ENCODE assay signal across 21 cellular contexts in the genomic region with DNA sequence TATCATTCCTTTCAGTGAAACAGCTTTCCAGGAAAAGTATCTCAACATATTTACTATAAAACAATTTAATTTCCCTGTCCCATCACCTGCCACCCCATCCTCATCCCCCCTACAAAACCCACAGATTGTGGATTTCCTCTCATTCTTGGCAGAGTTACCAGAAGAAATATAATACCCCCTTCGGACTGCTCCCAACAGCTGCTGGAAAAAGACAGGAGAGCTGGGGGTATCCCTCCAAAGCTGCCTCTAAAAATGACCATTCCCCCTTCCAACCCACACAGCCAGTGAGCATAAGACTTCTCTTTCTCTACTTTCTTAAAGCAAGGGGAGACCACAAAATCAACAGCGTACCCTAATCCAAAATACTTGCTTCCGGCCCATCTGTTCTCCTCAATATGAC. TPM values are rescaled to one million over a fixed set of nuclear protein-coding genes. Genes with fewer than 3 reads are reported as not detected.
DNase-seq lines count a peak whose midpoint lies in the region; ATAC-seq and TF ChIP-seq lines count a peak whose summit lies in the region.
"Had no signal": no experiment of that assay in that cellular context is flagged by ENCODE, and none has a peak within 500 bp of the region (broad histone marks: within the 10 kb centered on the region; RNA-seq: fewer than 3 reads in every experiment).

No MANE protein-coding gene starts in this region.

- TF ChIP-seq CTCF in SK-N-SH (IDR thresholded peaks at IDR 0.05): no peak
- TF ChIP-seq CTCF in tibial nerve (IDR thresholded peaks at IDR 0.05): no peak

- H3K36me3 ChIP-seq in SK-N-SH (replicated peaks in 1 of 2; ENCODE audit: control insufficient read depth in 1 of 2, insufficient read depth in 2 of 2, low read length in 1 of 2) (peaks cover 0 to 3% of the 10 kb centered on the region in 2 experiments), tibial nerve (no peaks in the 10 kb centered on the region)
- H3K36me3 ChIP-seq: heart right ventricle, WERI-Rb-1 had no signal

- H3K79me2 ChIP-seq in SK-N-SH (ENCODE audit: insufficient read depth): peaks cover 76% of the 10 kb centered on the region

- H2AFZ ChIP-seq in SK-N-SH (ENCODE audit: low read depth): no peak overlapping the region
- H2AFZ ChIP-seq: GM23338 had no signal

- CTCF ChIA-PET in SK-N-SH (lab: Yijun Ruan, JAX): no interaction called here

- H3K9me2 ChIP-seq in SK-N-SH: no peaks in the 10 kb centered on the region

- no peak for TF ChIP-seq EP300 in SK-N-SH (IDR thresholded peaks at IDR 0.05; ENCODE audit: borderline replicate concordance in 1 of 2, low read depth in 1 of 2, low read length in 1 of 2)
- no peak for TF ChIP-seq EP300 in tibial nerve (IDR thresholded peaks at IDR 0.05)

- ATAC-seq in HG03469 (IDR thresholded peaks at IDR 0.05; ENCODE audit: unreplicated experiment): no peak
- ATAC-seq: activated naive CD4-positive, alpha-beta T cell treated with anti-CD3 and anti-CD28 coated beads, Interleukin-2, amount 50 U/mL, for 72 hours; GM23338; heart right ventricle; HepG2 had no signal

- no peak overlapping the region for H3K9ac ChIP-seq in SK-N-SH

- TF ChIP-seq POLR2A in tibial nerve (IDR thresholded peaks at IDR 0.05): no peak

- 86% methylated on average over 3 of the region's 3 CpGs for WGBS in SK-N-SH (ENCODE audit: low lambda C conversion rate)
- 72 to 86% methylated on average over 3 of the region's 3 CpGs for WGBS in tibial nerve, 2 donors

- H3K4me1 ChIP-seq in SK-N-SH (ENCODE audit: control insufficient read depth in 1 of 2, insufficient read depth in 2 of 2, low read depth in 1 of 2, low read length in 1 of 2): peaks cover 0 to 12% of the 10 kb centered on the region in 2 experiments; a peak in 2 of 4 replicates
- peaks cover 0 to 55% (median 3%) of the 10 kb centered on the region in 4 donors for H3K4me1 ChIP-seq in tibial nerve

- no peak for TF ChIP-seq RAD21 in SK-N-SH (IDR thresholded peaks at IDR 0.05; ENCODE audit: low read length)

- no peaks in the 10 kb centered on the region for H3K27me3 ChIP-seq in SK-N-SH (ENCODE audit: insufficient read depth)
- no peaks in the 10 kb centered on the region for H3K27me3 ChIP-seq in tibial nerve
- H3K27me3 ChIP-seq: heart right ventricle had no signal

- no peaks in the 10 kb centered on the region for H3F3A ChIP-seq in SK-N-SH (replicated peaks; ENCODE audit: insufficient read depth)

- H3K9me3 ChIP-seq in SK-N-SH (no peaks in the 10 kb centered on the region), tibial nerve (no peaks in the 10 kb centered on the region)
- H3K9me3 ChIP-seq: heart right ventricle had no signal

- no peak overlapping the region for H3K4me3 ChIP-seq in SK-N-SH (ENCODE audit: low read depth in 2 of 2, low read length in 1 of 2)
- H3K4me3 ChIP-seq in tibial nerve: no peak overlapping the region
- H3K4me3 ChIP-seq: GM23338, heart right ventricle, SK-N-MC had no signal

- H3K4me2 ChIP-seq in SK-N-SH: no peak overlapping the region
- H3K4me2 ChIP-seq: GM23338 had no signal

- DNase-seq in NCI-H1694 (lab: John Stamatoyannopoulos, UW) (peak; percentile 14), NCI-H1694 treated with DMSO at 0.1 percent for 48 hours (lab: John Stamatoyannopoulos, UW) (no peak), DMS 273 treated with DMSO at 0.1 percent for 48 hours (lab: John Stamatoyannopoulos, UW) (peak; percentile 26), SK-N-SH (no peak), myocyte (ENCODE audit: low read depth) (peak; percentile 83), tibial nerve (ENCODE audit: low spot score in 2 of 2) (no peak), HK-2 (ENCODE audit: unreplicated experiment) (no peak)
- DNase-seq: 8988T; activated CD4-positive, alpha-beta T cell treated with anti-CD3 and anti-CD28 coated beads, Interleukin-2, amount 10 ng/mL, durations not matched to agents 7 days and 5 days; activated CD8-positive, alpha-beta memory T cell treated with anti-CD3 and anti-CD28 coated beads, Interleukin-2, amount 50 U/mL, for 4 hours; DMS79 treated with DMSO at 0.1 percent for 48 hours; heart right ventricle; NCI-H526; WERI-Rb-1 had no signal

- POLR2A ChIA-PET in SK-N-SH (lab: Yijun Ruan, JAX): no interaction called here

- peak overlapping the region in 1 of 2 experiments; percentile 29; a peak in 2 of 4 replicates for H3K27ac ChIP-seq in SK-N-SH (ENCODE audit: low read depth in 2 of 2, low read length in 1 of 2)
- no peak overlapping the region for H3K27ac ChIP-seq in tibial nerve
- H3K27ac ChIP-seq: epithelial cell of prostate, heart right ventricle, RWPE1, SK-N-MC, WERI-Rb-1 had no signal

- peaks cover 15% of the 10 kb centered on the region for H4K20me1 ChIP-seq in SK-N-SH (ENCODE audit: insufficient read depth)

TF ChIP-seq in SK-N-SH, 30 proteins besides CTCF, POLR2A, EP300 and RAD21:
- TF ChIP-seq FOXM1 (IDR thresholded peaks at IDR 0.05; ENCODE audit: low read depth) (no peak), GATA2 (CRISPR knock-in tag; IDR thresholded peaks at IDR 0.05) (no peak), MXI1 (IDR thresholded peaks at IDR 0.05; ENCODE audit: low read depth, low read length) (no peak), TCF12 (IDR thresholded peaks at IDR 0.05) (peak; percentile 32; the same call in 1 of the 2 replicates), RCOR1 (IDR thresholded peaks at IDR 0.05; ENCODE audit: low read length) (no peak), NFIC (IDR thresholded peaks at IDR 0.05; ENCODE audit: borderline replicate concordance) (peak; percentile 23; the same call in 1 of the 2 replicates), GABPA (IDR thresholded peaks at IDR 0.05; ENCODE audit: low read depth) (no peak), YY1 (IDR thresholded peaks at IDR 0.05; ENCODE audit: low read depth) (no peak)

RNA-seq across cellular contexts. Expression of gene FBXW4, which starts 7.9 kb away (rescaled TPM):
- 27.6 and 34.8 TPM in 2 replicates for polyA plus RNA-seq in SK-N-SH (2012; rRNA removed)
- polyA plus RNA-seq in SK-N-SH (2012; cell fraction: cytosol; rRNA removed): 36.0 and 47.2 TPM in 2 replicates
- 45.9 and 50.6 TPM in 2 replicates for polyA plus RNA-seq in SK-N-SH (2012; cell fraction: nucleus; rRNA removed)
- total RNA-seq in myocyte: 27.7 and 35.1 TPM in 2 replicates
- 60.3 TPM for polyA plus RNA-seq in myocyte (2012)
- 10 to 100 TPM; 57.0 to 84.8 (median 65.2) TPM for total RNA-seq in tibial nerve

Comparison
In these comparisons a context has a peak if more than half of its experiments do, and no peak if none do; other contexts are left out.
1. DNase-seq: peak in NCI-H1694 (single experiment), DMS 273 treated with DMSO at 0.1 percent for 48 hours (single experiment) and myocyte (single experiment); none in NCI-H1694 treated with DMSO at 0.1 percent for 48 hours (single experiment), SK-N-SH (single experiment), tibial nerve (0 of 2) and HK-2 (single experiment).